ENCODE assay signal across 10 cellular contexts in the genomic region with DNA sequence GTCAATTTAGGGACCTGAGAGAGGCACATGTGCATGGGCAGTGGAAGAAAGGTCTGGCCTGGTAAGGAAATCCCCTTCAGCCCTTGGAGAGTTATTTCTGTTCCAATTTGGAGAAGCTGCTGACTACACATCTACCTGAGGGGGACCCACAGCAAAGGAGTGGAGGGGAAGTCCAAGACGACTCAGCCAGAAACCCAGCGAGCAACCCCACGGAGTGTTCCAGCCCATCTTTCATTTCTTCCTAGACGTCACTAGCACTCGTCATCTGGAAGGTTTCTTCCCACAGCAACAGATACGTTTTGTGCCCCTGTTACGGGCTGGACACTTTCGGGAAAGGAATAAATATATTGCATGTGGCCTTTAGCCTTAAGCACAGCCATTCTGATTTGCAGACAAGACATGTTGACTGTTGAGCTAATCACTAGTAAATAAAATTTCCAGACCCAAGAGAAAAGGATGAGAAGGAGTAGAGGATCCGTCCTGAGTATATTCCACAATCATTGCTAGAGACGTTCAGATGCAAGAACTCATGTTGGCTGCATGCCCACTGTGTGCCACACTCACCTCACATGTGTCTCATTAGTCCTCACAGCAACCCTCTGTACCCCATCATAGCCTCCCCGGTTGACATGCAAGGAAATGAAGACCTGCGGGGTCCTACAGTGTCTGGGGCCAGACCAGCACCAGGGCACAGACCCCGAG. TPM values are rescaled to one million over a fixed set of nuclear protein-coding genes. Genes with fewer than 3 reads are reported as not detected.
DNase-seq lines count a peak whose midpoint lies in the region; ATAC-seq and TF ChIP-seq lines count a peak whose summit lies in the region.
"Had no signal": no experiment of that assay in that cellular context is flagged by ENCODE, and none has a peak within 500 bp of the region (broad histone marks: within the 10 kb centered on the region; RNA-seq: fewer than 3 reads in every experiment).

No MANE protein-coding gene starts in this region.

- peaks cover 0 to 16% (median under 1%) of the 10 kb centered on the region in 6 donors for H3K4me1 ChIP-seq in spleen
- H3K4me1 ChIP-seq: SJSA1 had no signal

- no peak for DNase-seq in activated naive CD4-positive, alpha-beta T cell treated with anti-CD3 and anti-CD28 coated beads, Interleukin-2, amount 50 U/mL, for 72 hours (ENCODE audit: low spot score in 2 of 2)
- no peak for DNase-seq in activated naive CD4-positive, alpha-beta T cell (lab: John Stamatoyannopoulos, UW)
- peak; percentile 18 for DNase-seq in T-helper 2 cell treated with Interferon-gamma antibody and Interleukin-4, amounts not matched to agents 5 μg/mL and 100 μg/mL, for 36 hours (ENCODE audit: low spot score)
- peak; percentile 5 to 25 for DNase-seq in stimulated activated naive CD8-positive, alpha-beta T cell treated with anti-CD3 and anti-CD28 coated beads, Interleukin-15, amount 100 ng/mL, for 72 hours
- DNase-seq in germinal center (ENCODE audit: low spot score) (no peak), spleen (no peak)
- DNase-seq: NCI-H2081 treated with DMSO at 0.1 percent for 48 hours had no signal

- intact Hi-C loops in spleen (cut with DNase I; ENCODE audit: low total_unique reads) = no loop called here

- H3K9me3 ChIP-seq in spleen = no peaks in the 10 kb centered on the region
- H3K9me3 ChIP-seq: SJSA1 had no signal

- peak; percentile 83 to 85 for ATAC-seq in activated naive CD4-positive, alpha-beta T cell treated with anti-CD3 and anti-CD28 coated beads, Interleukin-2, amount 50 U/mL, for 72 hours
- peak; percentile 79 for ATAC-seq in HG02678 (IDR thresholded peaks at IDR 0.05; ENCODE audit: unreplicated experiment)
- ATAC-seq in stimulated activated naive CD8-positive, alpha-beta T cell treated with anti-CD3 and anti-CD28 coated beads, Interleukin-15, amount 100 ng/mL, for 72 hours = peak; percentile 86
- ATAC-seq in HG03469 (IDR thresholded peaks at IDR 0.05; ENCODE audit: unreplicated experiment) = no peak

- no peak overlapping the region for H3K4me3 ChIP-seq in spleen
- H3K4me3 ChIP-seq: SJSA1 had no signal

- H3K27ac ChIP-seq in spleen = no peak overlapping the region
- H3K27ac ChIP-seq: SJSA1 had no signal

- H3K27me3 Mint-ChIP-seq in T-helper 2 cell treated with Interferon-gamma antibody and Interleukin-4, amounts not matched to agents 5 μg/mL and 100 μg/mL, for 36 hours (ENCODE audit: low read depth) = peaks cover 17% of the 10 kb centered on the region
- peaks cover 17% of the 10 kb centered on the region for H3K27me3 Mint-ChIP-seq in stimulated activated naive CD8-positive, alpha-beta T cell treated with anti-CD3 and anti-CD28 coated beads, Interleukin-15, amount 100 ng/mL, for 72 hours

- H3K27ac Mint-ChIP-seq in activated naive CD4-positive, alpha-beta T cell treated with anti-CD3 and anti-CD28 coated beads, Interleukin-2, amount 50 U/mL, for 72 hours = no peak overlapping the region
- no peak overlapping the region for H3K27ac Mint-ChIP-seq in T-helper 2 cell treated with Interferon-gamma antibody and Interleukin-4, amounts not matched to agents 5 μg/mL and 100 μg/mL, for 36 hours
- H3K27ac Mint-ChIP-seq in stimulated activated naive CD8-positive, alpha-beta T cell treated with anti-CD3 and anti-CD28 coated beads, Interleukin-15, amount 100 ng/mL, for 72 hours = no peak overlapping the region

- WGBS in spleen, 5 donors = 66 to 88% (median 74%) methylated on average over 13 of the region's 13 CpGs

- H3K27me3 ChIP-seq in spleen (replicated peaks in 1 of 7) = no peaks in the 10 kb centered on the region

- TF ChIP-seq CTCF in spleen (IDR thresholded peaks at IDR 0.05 in 8 of 11, conservative IDR thresholded peaks at IDR 0.05 in 3 of 11) = no peak

- no peak for TF ChIP-seq POLR2A in spleen (IDR thresholded peaks at IDR 0.05)

- H3K9me3 Mint-ChIP-seq in activated naive CD4-positive, alpha-beta T cell treated with anti-CD3 and anti-CD28 coated beads, Interleukin-2, amount 50 U/mL, for 72 hours = no peaks in the 10 kb centered on the region
- no peaks in the 10 kb centered on the region for H3K9me3 Mint-ChIP-seq in T-helper 2 cell treated with Interferon-gamma antibody and Interleukin-4, amounts not matched to agents 5 μg/mL and 100 μg/mL, for 36 hours
- no peaks in the 10 kb centered on the region for H3K9me3 Mint-ChIP-seq in stimulated activated naive CD8-positive, alpha-beta T cell treated with anti-CD3 and anti-CD28 coated beads, Interleukin-15, amount 100 ng/mL, for 72 hours

- no peak overlapping the region for H3K4me3 Mint-ChIP-seq in T-helper 2 cell treated with Interferon-gamma antibody and Interleukin-4, amounts not matched to agents 5 μg/mL and 100 μg/mL, for 36 hours
- H3K4me3 Mint-ChIP-seq in stimulated activated naive CD8-positive, alpha-beta T cell treated with anti-CD3 and anti-CD28 coated beads, Interleukin-15, amount 100 ng/mL, for 72 hours = peak overlapping the region in 1 of 2 donors; percentile 6

- no peaks in the 10 kb centered on the region for H3K36me3 ChIP-seq in spleen
- H3K36me3 ChIP-seq: SJSA1 had no signal

- H3K4me1 Mint-ChIP-seq in T-helper 2 cell treated with Interferon-gamma antibody and Interleukin-4, amounts not matched to agents 5 μg/mL and 100 μg/mL, for 36 hours (ENCODE audit: low read depth) = no peaks in the 10 kb centered on the region
- peaks cover 29% of the 10 kb centered on the region for H3K4me1 Mint-ChIP-seq in stimulated activated naive CD8-positive, alpha-beta T cell treated with anti-CD3 and anti-CD28 coated beads, Interleukin-15, amount 100 ng/mL, for 72 hours

- no peaks in the 10 kb centered on the region for H3K36me3 Mint-ChIP-seq in activated naive CD4-positive, alpha-beta T cell treated with anti-CD3 and anti-CD28 coated beads, Interleukin-2, amount 50 U/mL, for 72 hours
- H3K36me3 Mint-ChIP-seq in T-helper 2 cell treated with Interferon-gamma antibody and Interleukin-4, amounts not matched to agents 5 μg/mL and 100 μg/mL, for 36 hours (ENCODE audit: low read depth) = no peaks in the 10 kb centered on the region

RNA-seq across cellular contexts. Expression of a gene that starts 7.8 kb away (rescaled TPM):
- 1 to 10 TPM; 3.9 to 5.3 TPM for total RNA-seq in activated naive CD4-positive, alpha-beta T cell treated with anti-CD3 and anti-CD28 coated beads, Interleukin-2, amount 50 U/mL, for 72 hours
- 10 to 100 TPM in 4 of 7 donors, 1 to 10 TPM in 3; 7.4 to 17.9 (median 11.2) TPM for total RNA-seq in spleen
- polyA plus RNA-seq in spleen = 1 to 10 TPM; 2.1 to 4.8 (median 3.9) TPM

Comparison
In these comparisons a context has a peak if more than half of its experiments do, and no peak if none do; other contexts are left out.
1. DNase-seq: peak in T-helper 2 cell treated with Interferon-gamma antibody and Interleukin-4, amounts not matched to agents 5 μg/mL and 100 μg/mL, for 36 hours (single experiment) and stimulated activated naive CD8-positive, alpha-beta T cell treated with anti-CD3 and anti-CD28 coated beads, Interleukin-15, amount 100 ng/mL, for 72 hours (2 of 2); none in activated naive CD4-positive, alpha-beta T cell treated with anti-CD3 and anti-CD28 coated beads, Interleukin-2, amount 50 U/mL, for 72 hours (0 of 2), activated naive CD4-positive, alpha-beta T cell (0 of 4), germinal center (single experiment) and spleen (single experiment).